In genomic region chr5:147857302-147858129, GRCh38 we compare ENCODE assay signal across 1 cellular context.
TF ChIP-seq lines count a peak whose summit lies in the region.

No MANE protein-coding gene starts in this region.

TF ChIP-seq in HepG2, 621 proteins besides CTCF, POLR2A, EP300 and RAD21 (continued from another document):
- TF ChIP-seq ARID5B (CRISPR knock-in tag; IDR thresholded peaks at IDR 0.05) (0 out of 2 replicates have a peak, but pooled peaks have one; percentile 6), ZNF510 (CRISPR knock-in tag; IDR thresholded peaks at IDR 0.05; ENCODE audit: low read depth) (no peak), STAG1 (CRISPR knock-in tag; IDR thresholded peaks at IDR 0.05) (peak; percentile 62)
